Comparison of ENCODE assay signal across 30 cellular contexts in genomic region chr18:69830189-69830588, GRCh38.
"Had no signal": no experiment of that assay in that cellular context is flagged by ENCODE, and none has a peak within 500 bp of the region (broad histone marks: within the 10 kb centered on the region; RNA-seq: fewer than 3 reads in every experiment).

No MANE protein-coding gene starts in this region.

- H3K27ac ChIP-seq: ascending aorta, breast epithelium, cardiac muscle cell, colonic mucosa, esophagus muscularis mucosa, foreskin keratinocyte, gastrocnemius medialis, heart right ventricle, hepatocyte had no signal

- H3K36me3 ChIP-seq: ascending aorta, breast epithelium, cardiac muscle cell, colonic mucosa, esophagus muscularis mucosa, gastrocnemius medialis, heart right ventricle had no signal

- H3K27me3 Mint-ChIP-seq: activated CD4-positive, alpha-beta memory T cell treated with anti-CD3 and anti-CD28 coated beads, Interleukin-2, amount 10 ng/mL, durations not matched to agents 7 days and 5 days; activated CD4-positive, alpha-beta T cell treated with anti-CD3 and anti-CD28 coated beads, Interleukin-2, amount 10 ng/mL, durations not matched to agents 7 days and 5 days; activated naive CD4-positive, alpha-beta T cell treated with anti-CD3 and anti-CD28 coated beads, Interleukin-2, amount 10 ng/mL, durations not matched to agents 7 days and 5 days; activated naive CD8-positive, alpha-beta T cell treated with anti-CD3 and anti-CD28 coated beads, Interleukin-2, amount 10 ng/mL, durations not matched to agents 7 days and 5 days; activated T-cell treated with anti-CD3 and anti-CD28 coated beads, Interleukin-2, amount 50 U/mL, for 24 hours; brain; T-helper 17 cell had no signal

- H3K79me2 ChIP-seq: hepatocyte had no signal

- ATAC-seq: activated naive CD4-positive, alpha-beta T cell treated with anti-CD3 and anti-CD28 coated beads, Interleukin-2, amount 50 U/mL, for 72 hours; activated T-cell treated with anti-CD3 and anti-CD28 coated beads, Interleukin-2, amount 50 U/mL, for 72 hours; foreskin keratinocyte; gastrocnemius medialis; heart right ventricle; T-helper 17 cell; WTC11 had no signal

- H3K4me1 ChIP-seq: ascending aorta, breast epithelium, colonic mucosa, esophagus muscularis mucosa, foreskin keratinocyte, gastrocnemius medialis, heart right ventricle had no signal

- H3K9me3 Mint-ChIP-seq: activated CD4-positive, alpha-beta memory T cell treated with anti-CD3 and anti-CD28 coated beads, Interleukin-2, amount 10 ng/mL, durations not matched to agents 7 days and 5 days; activated naive CD4-positive, alpha-beta T cell treated with anti-CD3 and anti-CD28 coated beads, Interleukin-2, amount 10 ng/mL, durations not matched to agents 7 days and 5 days; activated naive CD4-positive, alpha-beta T cell treated with anti-CD3 and anti-CD28 coated beads, Interleukin-2, amount 50 U/mL, for 72 hours; activated T-cell treated with anti-CD3 and anti-CD28 coated beads, Interleukin-2, amount 50 U/mL, for 24 hours; activated T-cell treated with anti-CD3 and anti-CD28 coated beads, Interleukin-2, amount 50 U/mL, for 72 hours; endodermal cell; WTC11 had no signal

- H3K4me3 ChIP-seq: ascending aorta, breast epithelium, cardiac muscle cell, colonic mucosa, esophagus muscularis mucosa, gastrocnemius medialis, heart right ventricle, hepatocyte had no signal

- H3K27ac Mint-ChIP-seq: activated CD4-positive, alpha-beta memory T cell treated with anti-CD3 and anti-CD28 coated beads, Interleukin-2, amount 10 ng/mL, durations not matched to agents 7 days and 5 days; activated CD4-positive, alpha-beta T cell treated with anti-CD3 and anti-CD28 coated beads, Interleukin-2, amount 10 ng/mL, durations not matched to agents 7 days and 5 days; activated naive CD4-positive, alpha-beta T cell treated with anti-CD3 and anti-CD28 coated beads, Interleukin-2, amount 10 ng/mL, durations not matched to agents 7 days and 5 days; activated naive CD8-positive, alpha-beta T cell treated with anti-CD3 and anti-CD28 coated beads, Interleukin-2, amount 10 ng/mL, durations not matched to agents 7 days and 5 days; activated T-cell treated with anti-CD3 and anti-CD28 coated beads, Interleukin-2, amount 50 U/mL, for 24 hours; activated T-cell treated with anti-CD3 and anti-CD28 coated beads, Interleukin-2, amount 50 U/mL, for 72 hours; brain; endodermal cell; T-helper 17 cell; WTC11 had no signal

- H3K27me3 ChIP-seq: ascending aorta, breast epithelium, cardiac muscle cell, colonic mucosa, esophagus muscularis mucosa, foreskin keratinocyte, gastrocnemius medialis, heart right ventricle, hepatocyte had no signal

- H3K9me3 ChIP-seq: ascending aorta, breast epithelium, colonic mucosa, esophagus muscularis mucosa, gastrocnemius medialis had no signal

- H3K36me3 Mint-ChIP-seq: WTC11 had no signal

- H3K4me3 Mint-ChIP-seq: activated CD4-positive, alpha-beta memory T cell treated with anti-CD3 and anti-CD28 coated beads, Interleukin-2, amount 10 ng/mL, durations not matched to agents 7 days and 5 days; activated CD4-positive, alpha-beta T cell treated with anti-CD3 and anti-CD28 coated beads, Interleukin-2, amount 10 ng/mL, durations not matched to agents 7 days and 5 days; activated naive CD4-positive, alpha-beta T cell treated with anti-CD3 and anti-CD28 coated beads, Interleukin-2, amount 10 ng/mL, durations not matched to agents 7 days and 5 days; activated naive CD8-positive, alpha-beta T cell treated with anti-CD3 and anti-CD28 coated beads, Interleukin-2, amount 10 ng/mL, durations not matched to agents 7 days and 5 days; activated T-cell treated with anti-CD3 and anti-CD28 coated beads, Interleukin-2, amount 50 U/mL, for 24 hours; activated T-cell treated with anti-CD3 and anti-CD28 coated beads, Interleukin-2, amount 50 U/mL, for 72 hours; brain; endodermal cell; T-helper 17 cell; WTC11 had no signal

- H3K4me1 Mint-ChIP-seq: activated naive CD4-positive, alpha-beta T cell treated with anti-CD3 and anti-CD28 coated beads, Interleukin-2, amount 10 ng/mL, durations not matched to agents 7 days and 5 days; activated naive CD8-positive, alpha-beta T cell treated with anti-CD3 and anti-CD28 coated beads, Interleukin-2, amount 10 ng/mL, durations not matched to agents 7 days and 5 days; brain; endodermal cell; T-helper 17 cell; WTC11 had no signal

- H2AFZ ChIP-seq: hepatocyte had no signal

- DNase-seq: activated CD4-positive, alpha-beta memory T cell treated with anti-CD3 and anti-CD28 coated beads, Interleukin-2, amount 10 ng/mL, durations not matched to agents 7 days and 5 days; activated CD4-positive, alpha-beta T cell treated with anti-CD3 and anti-CD28 coated beads for 1 hour; activated CD4-positive, alpha-beta T cell treated with anti-CD3 and anti-CD28 coated beads for 4 hours; activated CD4-positive, alpha-beta T cell treated with anti-CD3 and anti-CD28 coated beads, Interleukin-2, amount 10 ng/mL, durations not matched to agents 7 days and 5 days; activated CD4-positive, alpha-beta T cell treated with anti-CD3 and anti-CD28 coated beads, Interleukin-2, amount 50 U/mL, for 4 hours; activated CD8-positive, alpha-beta memory T cell treated with anti-CD3 and anti-CD28 coated beads, Interleukin-2, amount 50 U/mL, for 48 hours; activated gamma-delta T cell; activated naive CD4-positive, alpha-beta T cell; activated naive CD4-positive, alpha-beta T cell treated with anti-CD3 and anti-CD28 coated beads, Interleukin-2, amount 10 ng/mL, durations not matched to agents 7 days and 5 days; activated naive CD8-positive, alpha-beta T cell treated with anti-CD3 and anti-CD28 coated beads, Interleukin-2, amount 10 ng/mL, durations not matched to agents 7 days and 5 days; activated T-cell treated with anti-CD3 and anti-CD28 coated beads for 4 hours; activated T-cell treated with anti-CD3 and anti-CD28 coated beads, Interleukin-2, amount 50 U/mL, for 24 hours; activated T-cell treated with anti-CD3 and anti-CD28 coated beads, Interleukin-2, amount 50 U/mL, for 72 hours; central memory CD4-positive, alpha-beta T cell; cerebellar nuclear complex; colonic mucosa; effector memory CD4-positive, alpha-beta T cell; endodermal cell; foreskin keratinocyte; gastrocnemius medialis; heart right ventricle; T-helper 17 cell had no signal

- H3K4me2 ChIP-seq: hepatocyte had no signal
